In the genomic region with DNA sequence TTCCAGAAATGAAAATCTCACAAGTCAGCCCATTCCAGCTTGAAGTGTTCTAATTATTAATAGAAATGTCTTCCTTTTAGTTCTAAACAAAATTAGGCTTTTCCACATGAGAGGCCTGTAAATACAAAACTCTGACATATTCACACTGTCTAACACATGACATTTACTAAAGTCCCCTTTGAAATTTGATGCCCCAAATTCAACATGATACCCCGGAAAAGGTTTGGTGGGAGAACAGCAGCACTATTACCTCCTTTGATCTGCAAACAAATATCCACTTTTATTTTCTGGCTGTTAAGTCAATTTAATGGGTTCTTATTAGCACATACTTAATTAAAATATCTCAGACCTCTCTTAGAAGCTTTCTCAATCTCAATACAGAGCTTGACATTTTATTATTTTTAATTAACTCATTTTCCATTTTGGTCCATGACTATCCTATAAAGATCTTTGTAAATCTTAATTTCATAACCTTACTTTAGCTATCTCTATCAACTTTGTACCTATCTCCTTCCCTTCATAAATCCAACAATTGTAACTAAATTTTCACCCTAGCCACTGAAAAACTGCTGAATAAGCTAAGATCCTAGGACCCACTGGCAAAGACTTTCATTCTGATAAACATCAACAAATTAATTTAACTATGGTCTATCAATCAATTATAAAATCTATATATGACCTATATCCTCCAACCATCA, we compare ENCODE assay signal across 1 cellular context.
TF ChIP-seq lines count a peak whose summit lies in the region.

No MANE protein-coding gene starts in this region.

TF ChIP-seq in K562, 482 proteins besides CTCF, POLR2A, EP300 and RAD21 (continued from another document):
- TF ChIP-seq MAFK (IDR thresholded peaks at IDR 0.05; ENCODE audit: low read length) (peak; percentile 43; the same call in 1 of the 2 replicates), ZKSCAN8 (CRISPR knock-in tag; IDR thresholded peaks at IDR 0.05) (no peak), HCFC1 (IDR thresholded peaks at IDR 0.05; ENCODE audit: low read depth, low read length) (no peak), RFX5 (IDR thresholded peaks at IDR 0.05; ENCODE audit: low read depth, low read length) (no peak), SNAPC5 (CRISPR knock-in tag; IDR thresholded peaks at IDR 0.05) (no peak), HMG20A (CRISPR knock-in tag; conservative IDR thresholded peaks at IDR 0.05) (no peak), MECOM (CRISPR knock-in tag; IDR thresholded peaks at IDR 0.05) (no peak), TEAD4 (IDR thresholded peaks at IDR 0.05; ENCODE audit: low read length) (no peak), TEAD4 (CRISPR knock-in tag; IDR thresholded peaks at IDR 0.05; ENCODE audit: borderline replicate concordance) (no peak), JUNB (CRISPR knock-in tag; conservative IDR thresholded peaks at IDR 0.05) (no peak), ZNF77 (CRISPR knock-in tag; IDR thresholded peaks at IDR 0.05) (no peak), C11orf30 (IDR thresholded peaks at IDR 0.05; ENCODE audit: low read depth) (peak; percentile 83), ZNF639 (CRISPR knock-in tag; conservative IDR thresholded peaks at IDR 0.05 in 1 of 2, IDR thresholded peaks at IDR 0.05 in 1 of 2) (no peak), MAFF (IDR thresholded peaks at IDR 0.05; ENCODE audit: low read length) (peak; percentile 60), TBP (optimal IDR thresholded peaks at IDR 0.05; ENCODE audit: low read depth, low read length) (no peak), ETS2 (tag; IDR thresholded peaks at IDR 0.05; ENCODE audit: borderline replicate concordance, poor library complexity, severe bottlenecking) (no peak), KHSRP (IDR thresholded peaks at IDR 0.05) (no peak)
- TF ChIP-seq, protein P1, sequence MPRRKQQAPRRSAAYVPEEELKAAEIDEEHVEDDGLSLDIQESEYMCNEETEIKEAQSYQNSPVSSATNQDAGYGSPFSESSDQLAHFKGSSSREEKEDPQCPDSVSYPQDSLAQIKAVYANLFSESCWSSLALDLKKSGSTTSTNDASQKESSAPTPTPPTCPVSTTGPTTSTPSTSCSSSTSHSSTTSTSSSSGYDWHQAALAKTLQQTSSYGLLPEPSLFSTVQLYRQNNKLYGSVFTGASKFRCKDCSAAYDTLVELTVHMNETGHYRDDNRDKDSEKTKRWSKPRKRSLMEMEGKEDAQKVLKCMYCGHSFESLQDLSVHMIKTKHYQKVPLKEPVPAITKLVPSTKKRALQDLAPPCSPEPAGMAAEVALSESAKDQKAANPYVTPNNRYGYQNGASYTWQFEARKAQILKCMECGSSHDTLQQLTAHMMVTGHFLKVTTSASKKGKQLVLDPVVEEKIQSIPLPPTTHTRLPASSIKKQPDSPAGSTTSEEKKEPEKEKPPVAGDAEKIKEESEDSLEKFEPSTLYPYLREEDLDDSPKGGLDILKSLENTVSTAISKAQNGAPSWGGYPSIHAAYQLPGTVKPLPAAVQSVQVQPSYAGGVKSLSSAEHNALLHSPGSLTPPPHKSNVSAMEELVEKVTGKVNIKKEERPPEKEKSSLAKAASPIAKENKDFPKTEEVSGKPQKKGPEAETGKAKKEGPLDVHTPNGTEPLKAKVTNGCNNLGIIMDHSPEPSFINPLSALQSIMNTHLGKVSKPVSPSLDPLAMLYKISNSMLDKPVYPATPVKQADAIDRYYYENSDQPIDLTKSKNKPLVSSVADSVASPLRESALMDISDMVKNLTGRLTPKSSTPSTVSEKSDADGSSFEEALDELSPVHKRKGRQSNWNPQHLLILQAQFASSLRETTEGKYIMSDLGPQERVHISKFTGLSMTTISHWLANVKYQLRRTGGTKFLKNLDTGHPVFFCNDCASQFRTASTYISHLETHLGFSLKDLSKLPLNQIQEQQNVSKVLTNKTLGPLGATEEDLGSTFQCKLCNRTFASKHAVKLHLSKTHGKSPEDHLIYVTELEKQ (CRISPR knock-in tag; IDR thresholded peaks at IDR 0.05): no peak
